In the genomic region with DNA sequence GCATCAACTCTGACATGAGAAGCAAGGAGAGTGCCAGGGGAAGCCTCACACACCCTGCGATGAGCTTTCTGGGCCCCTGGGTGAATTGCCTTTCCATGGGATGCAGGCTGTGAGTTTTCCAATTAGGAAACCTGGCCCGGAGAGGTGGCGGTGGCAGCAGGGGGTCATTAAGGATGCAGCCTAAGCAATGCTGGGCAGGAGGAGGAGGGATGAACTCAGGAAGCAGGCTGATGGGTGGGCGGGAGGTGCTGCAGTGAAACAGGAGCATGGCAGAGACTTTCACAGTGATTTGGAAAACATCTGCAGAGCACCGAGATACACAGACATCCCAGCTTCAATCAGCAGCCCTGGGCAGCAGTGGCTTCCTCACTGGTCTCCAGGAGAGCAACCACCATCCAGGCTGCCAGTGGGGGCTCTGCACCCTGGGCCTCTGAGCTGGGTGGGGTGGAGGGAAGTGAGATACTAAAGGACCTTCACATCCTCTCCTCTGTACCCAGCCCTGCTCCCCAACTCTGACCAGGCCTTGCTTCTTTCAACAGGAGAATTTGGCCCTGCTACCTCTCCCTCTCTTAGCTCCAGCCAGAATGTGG, we compare ENCODE assay signal across 16 cellular contexts. TPM values are rescaled to one million over a fixed set of nuclear protein-coding genes. Genes with fewer than 3 reads are reported as not detected.
"Had no signal": no experiment of that assay in that cellular context is flagged by ENCODE, and none has a peak within 500 bp of the region (broad histone marks: within the 10 kb centered on the region; RNA-seq: fewer than 3 reads in every experiment).

No MANE protein-coding gene starts in this region.

- H3K4me1 Mint-ChIP-seq: activated CD4-positive, alpha-beta T cell treated with anti-CD3 and anti-CD28 coated beads, Interleukin-2, amount 10 ng/mL, durations not matched to agents 24 days and 14 days; stimulated activated memory B cell treated with anti-CD40 and anti-IgM and Interleukin-4, amounts not matched to agents 10 μg/mL and 1 μg/mL and 100 μg/mL, for 72 hours; T-cell had no signal

- H3K27me3 ChIP-seq: pancreas, right lobe of liver, upper lobe of left lung had no signal

- H3K27ac ChIP-seq: pancreas, right lobe of liver, thoracic aorta, upper lobe of left lung had no signal

- H3K9me3 Mint-ChIP-seq: activated CD4-positive, alpha-beta T cell treated with anti-CD3 and anti-CD28 coated beads, Interleukin-2, amount 10 ng/mL, durations not matched to agents 24 days and 14 days; activated T-cell treated with anti-CD3 and anti-CD28 coated beads, Interleukin-2, amount 50 U/mL, for 72 hours; stimulated activated memory B cell treated with anti-CD40 and anti-IgM and Interleukin-4, amounts not matched to agents 10 μg/mL and 1 μg/mL and 100 μg/mL, for 72 hours; T-cell had no signal

- H3K4me1 ChIP-seq: pancreas, right lobe of liver, upper lobe of left lung had no signal

- DNase-seq: activated CD4-positive, alpha-beta T cell treated with anti-CD3 and anti-CD28 coated beads, Interleukin-2, amount 10 ng/mL, durations not matched to agents 24 days and 14 days; activated CD4-positive, CD25-positive, alpha-beta regulatory T cell; activated CD8-positive, alpha-beta memory T cell treated with anti-CD3 and anti-CD28 coated beads, Interleukin-2, amount 50 U/mL, for 48 hours; activated effector memory CD4-positive, alpha-beta T cell treated with anti-CD3 and anti-CD28 coated beads, Interleukin-2, amount 50 U/mL, for 16 hours; activated T-cell treated with anti-CD3 and anti-CD28 coated beads, Interleukin-2, amount 50 U/mL, for 72 hours; left ventricle myocardium superior; pancreas; right lobe of liver; stimulated activated CD4-positive, alpha-beta T cell treated with anti-CD3 and anti-CD28 coated beads, Interleukin-4, amount 100 ng/mL, for 24 hours; T-cell; upper lobe of left lung had no signal

- H3K4me3 ChIP-seq: pancreas, right lobe of liver, smooth muscle cell, thoracic aorta, upper lobe of left lung had no signal

- H3K36me3 ChIP-seq: pancreas, right lobe of liver, thoracic aorta, upper lobe of left lung had no signal

- H3K4me3 Mint-ChIP-seq: activated CD4-positive, alpha-beta T cell treated with anti-CD3 and anti-CD28 coated beads, Interleukin-2, amount 10 ng/mL, durations not matched to agents 24 days and 14 days; activated naive CD8-positive, alpha-beta T cell; activated T-cell treated with anti-CD3 and anti-CD28 coated beads, Interleukin-2, amount 50 U/mL, for 72 hours; stimulated activated memory B cell treated with anti-CD40 and anti-IgM and Interleukin-4, amounts not matched to agents 10 μg/mL and 1 μg/mL and 100 μg/mL, for 72 hours; T-cell had no signal

- H3K27ac Mint-ChIP-seq: activated CD4-positive, alpha-beta T cell treated with anti-CD3 and anti-CD28 coated beads, Interleukin-2, amount 10 ng/mL, durations not matched to agents 24 days and 14 days; activated naive CD8-positive, alpha-beta T cell; activated T-cell treated with anti-CD3 and anti-CD28 coated beads, Interleukin-2, amount 50 U/mL, for 72 hours; stimulated activated memory B cell treated with anti-CD40 and anti-IgM and Interleukin-4, amounts not matched to agents 10 μg/mL and 1 μg/mL and 100 μg/mL, for 72 hours; T-cell had no signal

- H3K9me3 ChIP-seq: pancreas, right lobe of liver, thoracic aorta, upper lobe of left lung had no signal

- H3K4me2 ChIP-seq: smooth muscle cell had no signal

- ATAC-seq: activated T-cell treated with anti-CD3 and anti-CD28 coated beads, Interleukin-2, amount 50 U/mL, for 72 hours; left ventricle myocardium superior; pancreas; right lobe of liver; stimulated activated memory B cell treated with anti-CD40 and anti-IgM and Interleukin-4, amounts not matched to agents 10 μg/mL and 1 μg/mL and 100 μg/mL, for 72 hours; T-cell had no signal

- H3K36me3 Mint-ChIP-seq: activated naive CD8-positive, alpha-beta T cell; stimulated activated memory B cell treated with anti-CD40 and anti-IgM and Interleukin-4, amounts not matched to agents 10 μg/mL and 1 μg/mL and 100 μg/mL, for 72 hours; T-cell had no signal

- H3K27me3 Mint-ChIP-seq: activated naive CD8-positive, alpha-beta T cell had no signal

RNA-seq across cellular contexts. Expression of gene LRFN2, which starts 44.9 kb away (rescaled TPM):
- total RNA-seq: left ventricle myocardium superior, pulmonary artery endothelial cell, thoracic aorta had no signal
